21 cellular contexts compared by ENCODE assay signal in the genomic region with DNA sequence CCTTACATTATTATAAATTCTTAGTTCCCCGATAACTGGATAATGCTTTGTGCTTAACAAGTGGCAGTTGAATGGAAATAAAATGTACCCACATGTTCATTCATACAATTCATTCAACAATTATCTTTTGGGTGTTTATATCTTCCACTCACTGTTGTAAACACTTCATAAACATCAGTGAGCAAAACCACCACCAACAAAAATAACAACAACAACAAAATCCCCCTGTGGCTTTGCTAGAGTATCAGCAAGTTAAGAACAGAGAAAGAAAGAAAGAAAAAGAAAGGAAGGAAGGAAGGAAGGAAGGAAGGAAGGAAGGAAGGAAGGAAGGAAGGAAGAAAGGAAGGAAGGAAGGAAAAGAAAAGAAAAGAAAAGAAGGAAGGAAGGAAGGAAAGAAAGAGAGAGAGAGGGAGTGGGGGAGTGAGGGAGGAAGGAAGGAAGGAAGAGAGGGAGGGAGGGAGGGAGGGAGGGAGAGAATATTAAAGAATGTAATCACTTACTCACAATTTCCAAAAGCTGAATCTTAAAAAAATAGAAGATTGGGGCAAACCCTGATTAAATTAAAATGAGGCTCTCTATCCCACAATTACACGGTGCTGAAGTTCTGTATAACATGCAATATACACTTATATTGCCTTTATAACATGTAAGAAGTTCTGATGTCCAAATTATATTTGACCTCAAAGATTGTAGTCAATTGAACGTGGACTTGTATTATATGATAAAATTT.
DNase-seq lines count a peak whose midpoint lies in the region; ATAC-seq, FAIRE-seq and TF ChIP-seq lines count a peak whose summit lies in the region.
"Had no signal": no experiment of that assay in that cellular context is flagged by ENCODE, and none has a peak within 500 bp of the region (broad histone marks: within the 10 kb centered on the region; RNA-seq: fewer than 3 reads in every experiment).

No MANE protein-coding gene starts in this region.

- H3K27me3 ChIP-seq in A673 (replicated peaks; ENCODE audit: insufficient read depth, low read depth, low read length, poor library complexity) (no peaks in the 10 kb centered on the region), PC-3 (ENCODE audit: low read length) (no peaks in the 10 kb centered on the region), K562 (ENCODE audit: control insufficient read depth in 2 of 2, insufficient read depth in 2 of 2, low read length in 2 of 2) (no peaks in the 10 kb centered on the region)
- H3K27me3 ChIP-seq: BLaER1 treated with 17β-estradiol and CSF1 and Interleukin-3, amounts not matched to agents 10 nM and 100 nM had no signal

- intact Hi-C loops in A673 (cut with micrococcal nuclease; ENCODE audit: unreplicated experiment), result loop anchor here (1.0 to 10.0 kb wide), 14 partner anchors 81 to 1942 kb away; no protein-coding TSS in a partner anchor
- intact Hi-C loops in PC-3 (cut with micrococcal nuclease), result loop anchor here (1.0 to 10.0 kb wide), 2 partner anchors 40 to 144 kb away; no protein-coding TSS in a partner anchor
- intact Hi-C loops in K562 (cut with micrococcal nuclease), result no loop called here

- TF ChIP-seq RAD21 in K562 (CRISPR knock-in tag; conservative IDR thresholded peaks at IDR 0.05 in 1 of 2, IDR thresholded peaks at IDR 0.05 in 1 of 2), result no peak

- H3K36me3 ChIP-seq in A673 (ENCODE audit: insufficient read depth, low read length, poor library complexity, severe bottlenecking), result peaks cover 36% of the 10 kb centered on the region
- no peaks in the 10 kb centered on the region for H3K36me3 ChIP-seq in PC-3 (ENCODE audit: low read depth, low read length)
- no peaks in the 10 kb centered on the region for H3K36me3 ChIP-seq in K562 (ENCODE audit: control insufficient read depth, insufficient read depth, low read length)
- H3K36me3 ChIP-seq: BLaER1 treated with 17β-estradiol and CSF1 and Interleukin-3, amounts not matched to agents 10 nM and 100 nM had no signal

- no peak overlapping the region for H3K9ac ChIP-seq in PC-3 (ENCODE audit: low read length)
- H3K9ac ChIP-seq in K562 (ENCODE audit: insufficient read depth in 1 of 2, low read depth in 2 of 2, low read length in 2 of 2), result no peak overlapping the region
- H3K9ac ChIP-seq: BLaER1 treated with 17β-estradiol and CSF1 and Interleukin-3, amounts not matched to agents 10 nM and 100 nM had no signal

- TF ChIP-seq POLR2A in K562 (conservative IDR thresholded peaks at IDR 0.05), result no peak

- 4% methylated on average over 3 of the region's 3 CpGs for WGBS in K562 (ENCODE audit: insufficient coverage, low coverage, missing lambda C conversion rate)

- CTCF ChIA-PET in A673 (lab: Charles Lee), result interaction anchor here (0.9 to 2.0 kb wide), 4 partner anchors 145 to 1073 kb away, joined by 4 to 10 read pairs (median 8); no protein-coding TSS in a partner anchor
- CTCF ChIA-PET in PC-3 (lab: Charles Lee), result no interaction called here
- CTCF ChIA-PET in K562 (lab: Yijun Ruan, JAX; ENCODE audit: low intra/inter-chr PET ratio), result no interaction called here

- H3K9me1 ChIP-seq in K562 (ENCODE audit: control insufficient read depth, insufficient read depth, low read length), result no peaks in the 10 kb centered on the region

- TF ChIP-seq EP300 in K562 (IDR thresholded peaks at IDR 0.05; ENCODE audit: low read length), result no peak

- no peaks in the 10 kb centered on the region for H3F3A ChIP-seq in PC-3 (ENCODE audit: low read length, unreplicated experiment)

- H3K79me2 ChIP-seq in PC-3 (ENCODE audit: low read length), result no peaks in the 10 kb centered on the region
- no peaks in the 10 kb centered on the region for H3K79me2 ChIP-seq in K562 (ENCODE audit: control insufficient read depth, insufficient read depth, low read length)

- TF ChIP-seq CTCF in A673 (conservative IDR thresholded peaks at IDR 0.05; ENCODE audit: low read depth, low read length), result no peak
- no peak for TF ChIP-seq CTCF in PC-3 (conservative IDR thresholded peaks at IDR 0.05; ENCODE audit: low read depth, low read length)
- TF ChIP-seq CTCF in K562 (IDR thresholded peaks at IDR 0.05 in 2 of 3, conservative IDR thresholded peaks at IDR 0.05 in 1 of 3; ENCODE audit: insufficient read depth in 2 of 3, low read depth in 1 of 3, low read length in 3 of 3), result no peak

- H2AFZ ChIP-seq in PC-3 (ENCODE audit: low read length) (no peak overlapping the region), K562 (ENCODE audit: low read depth, low read length) (no peak overlapping the region)

- H4K20me1 ChIP-seq in PC-3 (ENCODE audit: low read length), result no peaks in the 10 kb centered on the region
- H4K20me1 ChIP-seq in K562 (replicated peaks; ENCODE audit: control insufficient read depth, insufficient read depth, low read length), result no peaks in the 10 kb centered on the region
- H4K20me1 ChIP-seq: BLaER1 treated with 17β-estradiol and CSF1 and Interleukin-3, amounts not matched to agents 10 nM and 100 nM had no signal

- FAIRE-seq in K562 (lab: Jason Lieb, UNC), result no peak
- FAIRE-seq: A204.1, D721Med, G401.6, GM12891, GM19239 had no signal

- in situ Hi-C loops in K562 (cut with MboI), result no loop called here

- no peaks in the 10 kb centered on the region for H3K9me2 ChIP-seq in PC-3 (replicated peaks; ENCODE audit: low read length)

- BruUV-seq in A673 (replicated peaks; lab: Mats Ljungman, UMichigan) (no TSS peak), PC-3 (replicated peaks; lab: Mats Ljungman, UMichigan) (no TSS peak), K562 (replicated peaks; lab: Mats Ljungman, UMichigan) (no TSS peak)

- no peak overlapping the region for H3K4me3 ChIP-seq in A673 (ENCODE audit: low read depth, low read length, poor library complexity, severe bottlenecking)
- H3K4me3 ChIP-seq in PC-3 (ENCODE audit: low read length), result no peak overlapping the region
- no peak overlapping the region for H3K4me3 ChIP-seq in K562
- H3K4me3 ChIP-seq: BLaER1 treated with 17β-estradiol and CSF1 and Interleukin-3, amounts not matched to agents 10 nM and 100 nM had no signal

- H3K4me2 ChIP-seq in PC-3 (ENCODE audit: low read length) (peak overlapping the region; percentile 42; the same call in 1 of the 2 replicates), K562 (ENCODE audit: insufficient read depth, low read length) (no peak overlapping the region)
- H3K4me2 ChIP-seq: BLaER1 treated with 17β-estradiol and CSF1 and Interleukin-3, amounts not matched to agents 10 nM and 100 nM had no signal

- no peak for ATAC-seq in PC-3
- no peak for ATAC-seq in K562
- ATAC-seq: CD8-positive, alpha-beta T cell had no signal

- DNase-seq in A673 (ENCODE audit: low spot score) (peak; percentile 97), PC-3 (no peak), K562 (ENCODE audit: extremely low read depth in 1 of 4, low spot score in 3 of 4) (no peak), kidney tubule cell (ENCODE audit: low spot score) (no peak), occipital lobe (lab: John Stamatoyannopoulos, UW) (no peak)
- DNase-seq in NK-92 treated with Interleukin-12 subunit alpha and Interleukin-12 subunit beta, amount 100 ng/mL, for 24 hours (lab: John Stamatoyannopoulos, UW), result no peak
- DNase-seq: 8988T; AML-193; Caco-2; Calu3; CD4-positive, alpha-beta T cell; CD8-positive, alpha-beta T cell; DMS79 treated with DMSO at 0.1 percent for 48 hours; GF-D8 had no signal

- H3K27ac ChIP-seq in A673 (ENCODE audit: low read depth, low read length, poor library complexity, severe bottlenecking) (peak overlapping the region; percentile 98), PC-3 (ENCODE audit: low read length) (no peak overlapping the region), K562 (ENCODE audit: extremely low read depth, low read depth, low read length) (no peak overlapping the region)
- H3K27ac ChIP-seq: BLaER1 treated with 17β-estradiol and CSF1 and Interleukin-3, amounts not matched to agents 10 nM and 100 nM; C4-2B had no signal

- POLR2A ChIA-PET in A673 (lab: Charles Lee; ENCODE audit: low non-redundant PET) (interaction anchor here (0.6 to 0.7 kb wide), 2 partner anchors 943 to 1817 kb away, joined by 3 to 4 read pairs; no protein-coding TSS in a partner anchor), PC-3 (lab: Charles Lee; ENCODE audit: unreplicated experiment) (no interaction called here), K562 (lab: Yijun Ruan, JAX) (no interaction called here)

- H3K9me3 ChIP-seq in A673 (ENCODE audit: low read depth, low read length, poor library complexity, severe bottlenecking) (peaks cover 31% of the 10 kb centered on the region), PC-3 (ENCODE audit: low read length) (no peaks in the 10 kb centered on the region), K562 (replicated peaks; ENCODE audit: control insufficient read depth, insufficient read depth, low read depth, low read length) (no peaks in the 10 kb centered on the region)
- H3K9me3 ChIP-seq: Caco-2 had no signal

- H3K4me1 ChIP-seq in A673 (ENCODE audit: insufficient read depth, low read length, poor library complexity, severe bottlenecking) (peaks cover 40% of the 10 kb centered on the region), PC-3 (ENCODE audit: insufficient read depth, low read length) (peaks cover 14% of the 10 kb centered on the region), K562 (replicated peaks in 1 of 2; ENCODE audit: control insufficient read depth in 2 of 2, insufficient read depth in 2 of 2, low read length in 2 of 2) (no peaks in the 10 kb centered on the region)
- H3K4me1 ChIP-seq: BLaER1 treated with 17β-estradiol and CSF1 and Interleukin-3, amounts not matched to agents 10 nM and 100 nM had no signal

TF ChIP-seq in K562, 482 proteins besides CTCF, POLR2A, EP300 and RAD21:
- no peak for TF ChIP-seq CEBPB (tag; IDR thresholded peaks at IDR 0.05)
- TF ChIP-seq HNRNPK (IDR thresholded peaks at IDR 0.05; ENCODE audit: low read depth, low read length, poor library complexity, severe bottlenecking), result peak; percentile 31
